ENCODE assay signal across 27 cellular contexts in genomic region chr19:23259961-23260360, GRCh38.
"Had no signal": no experiment of that assay in that cellular context is flagged by ENCODE, and none has a peak within 500 bp of the region (broad histone marks: within the 10 kb centered on the region; RNA-seq: fewer than 3 reads in every experiment).

No MANE protein-coding gene starts in this region.

- FAIRE-seq: endometrium, endothelial cell of umbilical vein, islet of Langerhans, keratinocyte had no signal

- H3K4me3 ChIP-seq: colonic mucosa, esophagus squamous epithelium, gastrocnemius medialis, heart right ventricle, left lung, lower lobe of right lung, mucosa of descending colon had no signal

- H3K9me3 Mint-ChIP-seq: dendritic cell treated with granulocyte-macrophage colony-stimulating factor and Interleukin-4, amounts not matched to agents 40 ng/mL and 50 ng/mL, for 4 days; effector memory CD8-positive, alpha-beta T cell; endodermal cell; mesothelial cell of epicardium; naive B cell had no signal

- DNase-seq: colonic mucosa; cortex of kidney; effector CD8-positive, alpha-beta T cell; effector memory CD8-positive, alpha-beta T cell; endodermal cell; esophagus squamous epithelium; foreskin fibroblast; foreskin melanocyte; gastrocnemius medialis; glutamatergic neuron; head of caudate nucleus; heart right ventricle; hippocampal formation; left cardiac atrium; left lung; left ventricle myocardium superior; lower lobe of right lung; mesenchymal stem cell; mucosa of descending colon; naive B cell had no signal

- H3K27ac Mint-ChIP-seq: dendritic cell treated with granulocyte-macrophage colony-stimulating factor and Interleukin-4, amounts not matched to agents 40 ng/mL and 50 ng/mL, for 4 days; endodermal cell; mesothelial cell of epicardium; naive B cell had no signal

- H3K4me1 ChIP-seq: colonic mucosa, esophagus squamous epithelium, gastrocnemius medialis, heart right ventricle, left lung, lower lobe of right lung had no signal

- H3K36me3 ChIP-seq: colonic mucosa had no signal

- H3K27ac ChIP-seq: colonic mucosa, esophagus squamous epithelium, gastrocnemius medialis, heart right ventricle, left lung, lower lobe of right lung had no signal

- H3K4me3 Mint-ChIP-seq: dendritic cell treated with granulocyte-macrophage colony-stimulating factor and Interleukin-4, amounts not matched to agents 40 ng/mL and 50 ng/mL, for 4 days; effector memory CD8-positive, alpha-beta T cell; endodermal cell; mesothelial cell of epicardium; naive B cell had no signal

- H3K27me3 ChIP-seq: colonic mucosa, esophagus squamous epithelium, gastrocnemius medialis, heart right ventricle, left lung had no signal

- H3K27me3 Mint-ChIP-seq: dendritic cell treated with granulocyte-macrophage colony-stimulating factor and Interleukin-4, amounts not matched to agents 40 ng/mL and 50 ng/mL, for 4 days; effector memory CD8-positive, alpha-beta T cell; naive B cell had no signal

- ATAC-seq: effector memory CD8-positive, alpha-beta T cell; esophagus mucosa; gastrocnemius medialis; heart right ventricle; left cardiac atrium; left lung; left ventricle myocardium superior; lower lobe of right lung had no signal

- H3K9me3 ChIP-seq: colonic mucosa, gastrocnemius medialis, heart right ventricle, left lung, lower lobe of right lung, mucosa of descending colon had no signal

- H3K4me1 Mint-ChIP-seq: mesothelial cell of epicardium had no signal
